ENCODE assay signal across 31 cellular contexts in genomic region chr22:47607486-47607885, GRCh38.
"Had no signal": no experiment of that assay in that cellular context is flagged by ENCODE, and none has a peak within 500 bp of the region (broad histone marks: within the 10 kb centered on the region; RNA-seq: fewer than 3 reads in every experiment).

No MANE protein-coding gene starts in this region.

- H3K9me3 ChIP-seq: MG63 had no signal

- DNase-seq: activated CD4-positive, alpha-beta T cell treated with anti-CD3 and anti-CD28 coated beads, Interleukin-2, amount 10 ng/mL, durations not matched to agents 24 days and 14 days; activated CD4-positive, alpha-beta T cell treated with anti-CD3 and anti-CD28 coated beads, Interleukin-2, amount 50 U/mL, for 4 hours; activated CD8-positive, alpha-beta T cell treated with anti-CD3 and anti-CD28 coated beads for 36 hours; activated naive CD4-positive, alpha-beta T cell; activated naive CD4-positive, alpha-beta T cell treated with anti-CD3 and anti-CD28 coated beads, Interleukin-2, amount 50 U/mL, for 16 hours; activated naive CD8-positive, alpha-beta T cell treated with anti-CD3 and anti-CD28 coated beads for 36 hours; activated T-cell treated with anti-CD3 and anti-CD28 coated beads, Interleukin-2, amount 50 U/mL, for 1 hour; activated T-cell treated with anti-CD3 and anti-CD28 coated beads, Interleukin-2, amount 50 U/mL, for 72 hours; amniotic stem cell; aorta; brain microvascular endothelial cell; Kasumi-1; KG1; MG63; NCI-H1048; NCI-H1105 treated with DMSO at 0.1 percent for 48 hours; NCI-H1436; NCI-H1694; NCI-H2029; NCI-H345; NCI-H524 treated with DMSO at 0.1 percent for 48 hours; NCI-H748 treated with DMSO at 0.1 percent for 48 hours; NK-92 treated with Interleukin-12 subunit alpha and Interleukin-12 subunit beta, amount 100 ng/mL, for 24 hours; PC-3; Right ventricle myocardium superior; SW 1271; T-helper 1 cell; T-helper 2 cell; T-helper 9 cell had no signal

- H3K27ac ChIP-seq: brain microvascular endothelial cell, WERI-Rb-1 had no signal

- H3K27me3 ChIP-seq: brain microvascular endothelial cell, MG63 had no signal

- H3K4me3 ChIP-seq: MG63 had no signal

- ATAC-seq: activated CD8-positive, alpha-beta T cell treated with anti-CD3 and anti-CD28 coated beads for 36 hours; activated T-cell treated with anti-CD3 and anti-CD28 coated beads, Interleukin-2, amount 50 U/mL, for 72 hours; activated T-helper 17 cell treated with anti-CD3 and anti-CD28 coated beads, Interleukin-2, amount 50 U/mL, for 72 hours; PC-3 had no signal

- H3K36me3 ChIP-seq: brain microvascular endothelial cell, MG63, WERI-Rb-1 had no signal
